18 cellular contexts compared by ENCODE assay signal in the genomic region with DNA sequence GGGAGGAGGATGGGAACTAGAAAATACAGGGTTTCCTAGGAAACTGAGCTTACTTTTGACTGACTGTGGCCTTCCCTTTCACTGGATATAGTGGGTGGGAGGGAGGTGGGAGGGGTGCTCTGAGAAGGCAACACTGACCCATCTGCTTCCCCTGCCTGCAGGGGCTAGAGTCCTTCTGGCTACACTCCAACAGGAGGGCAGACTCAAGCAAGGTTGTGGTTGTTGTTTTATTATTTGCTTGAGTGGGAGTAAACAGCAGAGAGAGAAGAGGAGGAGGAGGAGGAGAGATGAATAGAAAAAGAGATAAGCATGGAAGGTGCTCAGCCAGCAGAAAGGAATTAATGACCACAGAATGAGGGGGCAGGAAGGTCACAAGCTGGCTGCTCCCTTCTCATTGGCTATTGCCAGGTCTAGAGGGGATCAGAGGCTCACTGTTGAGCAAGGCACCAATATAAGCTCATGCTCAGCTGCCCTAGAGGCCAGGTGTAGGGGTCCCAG.
DNase-seq lines count a peak whose midpoint lies in the region; ATAC-seq, FAIRE-seq and TF ChIP-seq lines count a peak whose summit lies in the region.
"Had no signal": no experiment of that assay in that cellular context is flagged by ENCODE, and none has a peak within 500 bp of the region (broad histone marks: within the 10 kb centered on the region; RNA-seq: fewer than 3 reads in every experiment).

No MANE protein-coding gene starts in this region.

- H3K4me1 Mint-ChIP-seq in activated naive CD8-positive, alpha-beta T cell treated with anti-CD3 and anti-CD28 coated beads, Interleukin-2, amount 50 U/mL, for 24 hours: peaks cover 65% of the 10 kb centered on the region
- H3K4me1 Mint-ChIP-seq in activated naive CD8-positive, alpha-beta T cell treated with anti-CD3 and anti-CD28 coated beads for 36 hours: peaks cover 52% of the 10 kb centered on the region

- no peak overlapping the region for H3K4me3 ChIP-seq in hepatocyte
- no peak overlapping the region for H3K4me3 ChIP-seq in tibial nerve
- H3K4me3 ChIP-seq: A549, left lung, skin epidermis, thyroid gland had no signal

- H3K4me1 ChIP-seq in hepatocyte (ENCODE audit: insufficient read depth) (peaks cover 11% of the 10 kb centered on the region), tibial nerve (peaks cover 0 to 66% (median 37%) of the 10 kb centered on the region in 4 donors)
- H3K4me1 ChIP-seq: A549 had no signal

- no peak for DNase-seq in activated naive CD8-positive, alpha-beta T cell treated with anti-CD3 and anti-CD28 coated beads, Interleukin-2, amount 50 U/mL, for 24 hours
- no peak for DNase-seq in activated naive CD8-positive, alpha-beta T cell treated with anti-CD3 and anti-CD28 coated beads for 36 hours
- DNase-seq in RCC 7860 (ENCODE audit: low spot score) (peak; percentile 21), hepatocyte (ENCODE audit: low spot score) (no peak), tibial nerve (ENCODE audit: low spot score in 2 of 2) (no peak), KBM-7 (no peak), globus pallidus (ENCODE audit: low spot score) (no peak)
- DNase-seq in activated CD4-positive, alpha-beta T cell treated with anti-CD3 and anti-CD28 coated beads for 48 hours: no peak
- DNase-seq: activated CD8-positive, alpha-beta T cell treated with anti-CD3 and anti-CD28 coated beads, Interleukin-2, amount 10 ng/mL, durations not matched to agents 7 days and 5 days; activated effector memory CD4-positive, alpha-beta T cell treated with Interleukin-2 at 50 U/mL for 16 hours; brain microvascular endothelial cell; Calu3; KG1; left lung; NCI-H510A; thyroid gland had no signal

- FAIRE-seq in RCC 7860 (lab: Jason Lieb, UNC): no peak
- FAIRE-seq: A549 had no signal

- no peaks in the 10 kb centered on the region for H3K27me3 Mint-ChIP-seq in activated naive CD8-positive, alpha-beta T cell treated with anti-CD3 and anti-CD28 coated beads, Interleukin-2, amount 50 U/mL, for 24 hours
- H3K27me3 Mint-ChIP-seq in activated naive CD8-positive, alpha-beta T cell treated with anti-CD3 and anti-CD28 coated beads for 36 hours: no peaks in the 10 kb centered on the region

- TF ChIP-seq EP300 in tibial nerve (IDR thresholded peaks at IDR 0.05): no peak

- TF ChIP-seq CTCF in hepatocyte (IDR thresholded peaks at IDR 0.05; ENCODE audit: poor library complexity) (no peak), tibial nerve (IDR thresholded peaks at IDR 0.05) (no peak)

- no peak for TF ChIP-seq POLR2A in tibial nerve (IDR thresholded peaks at IDR 0.05)

- peaks cover 44% of the 10 kb centered on the region for H3K36me3 Mint-ChIP-seq in activated naive CD8-positive, alpha-beta T cell treated with anti-CD3 and anti-CD28 coated beads, Interleukin-2, amount 50 U/mL, for 24 hours (ENCODE audit: low read depth)
- peaks cover 51% of the 10 kb centered on the region for H3K36me3 Mint-ChIP-seq in activated naive CD8-positive, alpha-beta T cell treated with anti-CD3 and anti-CD28 coated beads for 36 hours

- H3K27ac ChIP-seq in hepatocyte (peak overlapping the region; percentile 16), tibial nerve (peak overlapping the region; percentile 56 to 85 (median 67))
- H3K27ac ChIP-seq: A549, brain microvascular endothelial cell, thyroid gland had no signal

- no peak overlapping the region for H3K4me2 ChIP-seq in hepatocyte
- H3K4me2 ChIP-seq: A549 had no signal

- H3K79me2 ChIP-seq in hepatocyte: peaks cover 11% of the 10 kb centered on the region

- no peaks in the 10 kb centered on the region for H3K9me2 ChIP-seq in hepatocyte (replicated peaks; ENCODE audit: insufficient read depth)

- peak; percentile 42 for ATAC-seq in activated naive CD8-positive, alpha-beta T cell treated with anti-CD3 and anti-CD28 coated beads, Interleukin-2, amount 50 U/mL, for 24 hours
- ATAC-seq: A549; activated CD8-positive, alpha-beta T cell treated with anti-CD3 and anti-CD28 coated beads, Interleukin-2, amount 10 ng/mL, durations not matched to agents 7 days and 5 days had no signal

- H2AFZ ChIP-seq in hepatocyte: no peak overlapping the region

- H3K27me3 ChIP-seq in hepatocyte (no peaks in the 10 kb centered on the region), tibial nerve (no peaks in the 10 kb centered on the region)
- H3K27me3 ChIP-seq: brain microvascular endothelial cell, left lung, thyroid gland had no signal

- in situ Hi-C loops in KBM-7 (cut with MboI; ENCODE audit: low pct_unique_long_range_greater_than_20kb, low sequenced_read_pairs): no loop called here

- H3K36me3 ChIP-seq in hepatocyte (replicated peaks; ENCODE audit: insufficient read depth, low read depth) (no peaks in the 10 kb centered on the region), tibial nerve (no peaks in the 10 kb centered on the region)
- H3K36me3 ChIP-seq: brain microvascular endothelial cell, left lung, thyroid gland had no signal

- H3K4me3 Mint-ChIP-seq in activated naive CD8-positive, alpha-beta T cell treated with anti-CD3 and anti-CD28 coated beads, Interleukin-2, amount 50 U/mL, for 24 hours: no peak overlapping the region
- H3K4me3 Mint-ChIP-seq in activated naive CD8-positive, alpha-beta T cell treated with anti-CD3 and anti-CD28 coated beads for 36 hours: no peak overlapping the region
- H3K4me3 Mint-ChIP-seq: activated CD8-positive, alpha-beta T cell treated with anti-CD3 and anti-CD28 coated beads, Interleukin-2, amount 10 ng/mL, durations not matched to agents 7 days and 5 days had no signal

- H3K9me3 ChIP-seq in hepatocyte (ENCODE audit: low read depth) (no peaks in the 10 kb centered on the region), tibial nerve (no peaks in the 10 kb centered on the region)
- H3K9me3 ChIP-seq: A549, left lung, thyroid gland had no signal

- no peak overlapping the region for H3K27ac Mint-ChIP-seq in activated naive CD8-positive, alpha-beta T cell treated with anti-CD3 and anti-CD28 coated beads, Interleukin-2, amount 50 U/mL, for 24 hours
- no peak overlapping the region for H3K27ac Mint-ChIP-seq in activated naive CD8-positive, alpha-beta T cell treated with anti-CD3 and anti-CD28 coated beads for 36 hours
- H3K27ac Mint-ChIP-seq: activated CD8-positive, alpha-beta T cell treated with anti-CD3 and anti-CD28 coated beads, Interleukin-2, amount 10 ng/mL, durations not matched to agents 7 days and 5 days had no signal

- no peaks in the 10 kb centered on the region for H3K9me3 Mint-ChIP-seq in activated naive CD8-positive, alpha-beta T cell treated with anti-CD3 and anti-CD28 coated beads, Interleukin-2, amount 50 U/mL, for 24 hours
- H3K9me3 Mint-ChIP-seq in activated naive CD8-positive, alpha-beta T cell treated with anti-CD3 and anti-CD28 coated beads for 36 hours: peaks cover 2% of the 10 kb centered on the region

- H4K20me1 ChIP-seq in hepatocyte (ENCODE audit: insufficient read depth, poor library complexity, severe bottlenecking): no peaks in the 10 kb centered on the region
